33 cellular contexts compared by ENCODE assay signal in genomic region chr4:10898072-10898471, GRCh38.
"Had no signal": no experiment of that assay in that cellular context is flagged by ENCODE, and none has a peak within 500 bp of the region (broad histone marks: within the 10 kb centered on the region; RNA-seq: fewer than 3 reads in every experiment).

No MANE protein-coding gene starts in this region.

- H3K9me3 Mint-ChIP-seq: activated T-cell treated with anti-CD3 and anti-CD28 coated beads, Interleukin-2, amount 50 U/mL, for 72 hours; immature natural killer cell had no signal

- ATAC-seq: activated T-cell treated with anti-CD3 and anti-CD28 coated beads, Interleukin-2, amount 50 U/mL, for 72 hours; esophagus mucosa; heart left ventricle; left colon; naive thymus-derived CD8-positive, alpha-beta T cell; psoas muscle; stimulated activated memory B cell treated with anti-CD40 and anti-IgM and Interleukin-4, amounts not matched to agents 10 μg/mL and 1 μg/mL and 100 μg/mL, for 72 hours; T-helper 17 cell had no signal

- H3K4me3 Mint-ChIP-seq: activated naive CD8-positive, alpha-beta T cell; activated T-cell treated with anti-CD3 and anti-CD28 coated beads, Interleukin-2, amount 50 U/mL, for 72 hours; endodermal cell; immature natural killer cell; naive thymus-derived CD8-positive, alpha-beta T cell; neural crest cell; stimulated activated memory B cell treated with anti-CD40 and anti-IgM and Interleukin-4, amounts not matched to agents 10 μg/mL and 1 μg/mL and 100 μg/mL, for 72 hours; T-helper 17 cell had no signal

- H3K27ac Mint-ChIP-seq: activated naive CD8-positive, alpha-beta T cell; activated T-cell treated with anti-CD3 and anti-CD28 coated beads, Interleukin-2, amount 50 U/mL, for 72 hours; endodermal cell; immature natural killer cell; naive thymus-derived CD8-positive, alpha-beta T cell; stimulated activated memory B cell treated with anti-CD40 and anti-IgM and Interleukin-4, amounts not matched to agents 10 μg/mL and 1 μg/mL and 100 μg/mL, for 72 hours; T-helper 17 cell had no signal

- H3K27me3 ChIP-seq: heart left ventricle, sigmoid colon, suprapubic skin, tibial nerve had no signal

- H3K4me3 ChIP-seq: heart left ventricle, psoas muscle, sigmoid colon, suprapubic skin, tibial nerve had no signal

- H3K4me1 Mint-ChIP-seq: T-helper 17 cell had no signal

- H3K9me3 ChIP-seq: heart left ventricle, sigmoid colon, suprapubic skin, tibial nerve had no signal

- H2AFZ ChIP-seq: parathyroid adenoma had no signal

- H3K36me3 Mint-ChIP-seq: activated naive CD8-positive, alpha-beta T cell; immature natural killer cell; naive thymus-derived CD8-positive, alpha-beta T cell; stimulated activated memory B cell treated with anti-CD40 and anti-IgM and Interleukin-4, amounts not matched to agents 10 μg/mL and 1 μg/mL and 100 μg/mL, for 72 hours had no signal

- H3K79me2 ChIP-seq: parathyroid adenoma had no signal

- H3K27ac ChIP-seq: heart left ventricle, parathyroid adenoma, psoas muscle, sigmoid colon, suprapubic skin, tibial nerve had no signal

- H3K9ac ChIP-seq: parathyroid adenoma had no signal

- DNase-seq: activated CD4-positive, alpha-beta T cell treated with anti-CD3 and anti-CD28 coated beads, Interleukin-2, amount 50 U/mL, for 1 hour; activated effector memory CD4-positive, alpha-beta T cell treated with Interleukin-2 at 50 U/mL for 16 hours; activated naive CD4-positive, alpha-beta T cell treated with Interleukin-2 at 50 U/mL for 16 hours; activated T-cell treated with anti-CD3 and anti-CD28 coated beads for 4 hours; activated T-cell treated with anti-CD3 and anti-CD28 coated beads, Interleukin-2, amount 50 U/mL, for 72 hours; amygdala; caudate nucleus; endodermal cell; foreskin fibroblast; heart left ventricle; hypothalamus; immature natural killer cell; kidney; left colon; mammary epithelial cell; midbrain; naive thymus-derived CD8-positive, alpha-beta T cell; occipital lobe; psoas muscle; sigmoid colon; small intestine; stimulated activated CD4-positive, alpha-beta T cell treated with anti-CD3 and anti-CD28 coated beads, Interleukin-1b, Interleukin-23, amount 100 ng/mL, for 48 hours; stimulated activated CD4-positive, alpha-beta T cell treated with anti-CD3 and anti-CD28 coated beads, Interleukin-4, amount 100 ng/mL, for 4 hours; stimulated activated CD8-positive, alpha-beta memory T cell treated with anti-CD3 and anti-CD28 coated beads, Interleukin-4, amount 100 ng/mL, for 48 hours; T-helper 17 cell; T1000 had no signal

- H3K27me3 Mint-ChIP-seq: stimulated activated memory B cell treated with anti-CD40 and anti-IgM and Interleukin-4, amounts not matched to agents 10 μg/mL and 1 μg/mL and 100 μg/mL, for 72 hours; T-helper 17 cell had no signal

- H3K4me1 ChIP-seq: heart left ventricle, parathyroid adenoma, psoas muscle, sigmoid colon, suprapubic skin, tibial nerve had no signal

- H3K36me3 ChIP-seq: heart left ventricle, sigmoid colon, suprapubic skin, tibial nerve had no signal
